ENCODE assay signal across 8 cellular contexts in the genomic region with DNA sequence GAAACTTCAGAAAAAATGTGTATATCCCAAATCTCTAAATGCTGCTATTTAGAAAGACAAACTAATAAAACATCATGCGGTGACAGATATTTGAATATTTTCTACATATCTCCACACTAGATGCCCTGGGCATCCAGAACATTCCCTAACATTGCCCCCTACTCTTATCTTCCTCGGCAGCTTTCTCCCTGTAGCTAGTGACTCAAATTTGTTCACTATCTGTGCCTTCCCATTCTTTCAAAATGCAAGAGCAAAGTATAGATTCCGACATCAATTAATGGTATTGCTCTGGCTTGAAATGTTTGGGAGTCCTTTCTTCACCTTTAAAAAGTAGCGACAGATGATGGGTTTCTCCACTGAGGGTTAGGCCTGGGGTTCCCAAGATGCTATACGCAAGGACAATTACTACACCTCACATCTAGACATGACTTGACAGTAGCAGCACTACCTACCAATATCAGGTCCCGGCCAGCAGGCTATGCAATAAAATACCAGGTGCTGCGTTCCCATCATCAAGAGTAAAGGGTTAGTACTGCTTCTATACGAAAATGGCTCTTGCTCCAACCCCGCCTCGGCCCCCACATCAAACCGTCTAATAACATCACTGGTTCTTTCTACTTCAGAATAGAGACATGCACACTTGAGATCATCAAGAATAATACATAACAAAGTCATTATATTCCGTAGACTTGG. TPM values are rescaled to one million over a fixed set of nuclear protein-coding genes. Genes with fewer than 3 reads are reported as not detected.
DNase-seq lines count a peak whose midpoint lies in the region; ATAC-seq and TF ChIP-seq lines count a peak whose summit lies in the region.

No MANE protein-coding gene starts in this region.

- peak overlapping the region; percentile 95 for H3K4me3 Mint-ChIP-seq in HFFc6
- H3K4me3 Mint-ChIP-seq in stimulated activated memory B cell treated with anti-CD40 and anti-IgM and Interleukin-4, amounts not matched to agents 10 μg/mL and 1 μg/mL and 100 μg/mL, for 72 hours: peak overlapping the region; percentile 94

- intact Hi-C loops in Panc1 (cut with micrococcal nuclease; ENCODE audit: unreplicated experiment): no loop called here
- intact Hi-C loops in breast epithelium (cut with DNase I; ENCODE audit: low total_unique reads): loop anchor here (5.0 kb wide), 1 partner anchor 233 kb away; no protein-coding TSS in a partner anchor

- no peak for TF ChIP-seq POLR2A in breast epithelium (IDR thresholded peaks at IDR 0.05)

- H3K36me3 ChIP-seq in Panc1 (ENCODE audit: control insufficient read depth, insufficient read depth, low read length): no peaks in the 10 kb centered on the region; the same call in 1 of the 2 replicates
- no peaks in the 10 kb centered on the region for H3K36me3 ChIP-seq in breast epithelium

- no peak for TF ChIP-seq CTCF in GM10248 (IDR thresholded peaks at IDR 0.05; ENCODE audit: control extremely low read depth, extremely low read depth, low read depth, missing control alignments)
- TF ChIP-seq CTCF in HFFc6 (IDR thresholded peaks at IDR 0.05): no peak
- no peak for TF ChIP-seq CTCF in Panc1 (IDR thresholded peaks at IDR 0.05)
- TF ChIP-seq CTCF in breast epithelium (IDR thresholded peaks at IDR 0.05): no peak

- peaks cover 48% of the 10 kb centered on the region for H3K4me1 Mint-ChIP-seq in HFFc6 (ENCODE audit: low read depth)
- H3K4me1 Mint-ChIP-seq in stimulated activated memory B cell treated with anti-CD40 and anti-IgM and Interleukin-4, amounts not matched to agents 10 μg/mL and 1 μg/mL and 100 μg/mL, for 72 hours: peaks cover 54% of the 10 kb centered on the region

- no peaks in the 10 kb centered on the region for H3K9me3 Mint-ChIP-seq in HFFc6
- no peaks in the 10 kb centered on the region for H3K9me3 Mint-ChIP-seq in stimulated activated memory B cell treated with anti-CD40 and anti-IgM and Interleukin-4, amounts not matched to agents 10 μg/mL and 1 μg/mL and 100 μg/mL, for 72 hours

- H3K27ac ChIP-seq in Panc1 (ENCODE audit: low read length) (peak overlapping the region; percentile 95), breast epithelium (peak overlapping the region; percentile 90 to 93)

- H3K27ac Mint-ChIP-seq in HFFc6: peak overlapping the region; percentile 98
- peak overlapping the region; percentile 94 for H3K27ac Mint-ChIP-seq in stimulated activated memory B cell treated with anti-CD40 and anti-IgM and Interleukin-4, amounts not matched to agents 10 μg/mL and 1 μg/mL and 100 μg/mL, for 72 hours

- no peaks in the 10 kb centered on the region for H3K9me3 ChIP-seq in Panc1 (ENCODE audit: control insufficient read depth, insufficient read depth, low read depth, low read length)
- H3K9me3 ChIP-seq in breast epithelium: no peaks in the 10 kb centered on the region

- H3K4me1 ChIP-seq in Panc1 (ENCODE audit: control insufficient read depth, insufficient read depth, low read length) (peaks cover 13% of the 10 kb centered on the region), breast epithelium (peaks cover 0 to 5% of the 10 kb centered on the region in 2 donors)

- CTCF ChIA-PET in GM10248 (lab: Yijun Ruan, JAX): interaction anchor here (1.1 to 4.5 kb wide), 3 partner anchors 13 to 180 kb away, joined by 3 to 18 read pairs (median 3); no protein-coding TSS in a partner anchor
- CTCF ChIA-PET in Panc1 (lab: Charles Lee): no interaction called here

- H3K27me3 Mint-ChIP-seq in HFFc6 (ENCODE audit: insufficient read depth): peaks cover 2% of the 10 kb centered on the region; the same call in 1 of the 2 replicates
- H3K27me3 Mint-ChIP-seq in stimulated activated memory B cell treated with anti-CD40 and anti-IgM and Interleukin-4, amounts not matched to agents 10 μg/mL and 1 μg/mL and 100 μg/mL, for 72 hours: no peaks in the 10 kb centered on the region

- POLR2A ChIA-PET in GM10248 (lab: Yijun Ruan, JAX) (interaction anchor here (1.4 kb wide), 1 partner anchor 17 kb away, joined by 5 read pairs; no protein-coding TSS in a partner anchor), Panc1 (lab: Charles Lee) (no interaction called here)

- H3K36me3 Mint-ChIP-seq in HFFc6 (ENCODE audit: low read depth): peaks cover 26% of the 10 kb centered on the region
- H3K36me3 Mint-ChIP-seq in stimulated activated memory B cell treated with anti-CD40 and anti-IgM and Interleukin-4, amounts not matched to agents 10 μg/mL and 1 μg/mL and 100 μg/mL, for 72 hours: peaks cover 26% of the 10 kb centered on the region

- H3K4me3 ChIP-seq in Panc1 (ENCODE audit: low read depth in 2 of 2, low read length in 2 of 2) (peak overlapping the region; percentile 85 to 88), breast epithelium (peak overlapping the region; percentile 62 to 84 (median 79))

- BruUV-seq in Panc1 (replicated peaks; lab: Mats Ljungman, UMichigan): TSS peak; percentile 87

- DNase-seq in GM10248 (ENCODE audit: extremely low spot score): peak; percentile 19
- no peak for DNase-seq in HFFc6
- no peak for DNase-seq in Panc1 (ENCODE audit: low read depth, low spot score)
- DNase-seq in breast epithelium (ENCODE audit: low spot score in 2 of 2): no peak
- peak; percentile 20 for DNase-seq in kidney tubule cell (ENCODE audit: low spot score)
- DNase-seq in putamen (ENCODE audit: low spot score): no peak
- DNase-seq in NCI-H82 treated with DMSO at 0.1 percent for 48 hours (lab: John Stamatoyannopoulos, UW; ENCODE audit: unreplicated experiment): no peak

- H3K27me3 ChIP-seq in Panc1 (ENCODE audit: control insufficient read depth, insufficient read depth, low read length) (no peaks in the 10 kb centered on the region), breast epithelium (no peaks in the 10 kb centered on the region)

- in situ Hi-C loops in Panc1 (cut with HindIII; ENCODE audit: low pct_unique_long_range_greater_than_20kb, low sequenced_read_pairs): no loop called here

- ATAC-seq in Panc1: peak; percentile 57
- peak; percentile 52 for ATAC-seq in stimulated activated memory B cell treated with anti-CD40 and anti-IgM and Interleukin-4, amounts not matched to agents 10 μg/mL and 1 μg/mL and 100 μg/mL, for 72 hours

RNA-seq across cellular contexts. Expression of gene UBR1, which starts 0.6 kb away (rescaled TPM):
- total RNA-seq in HFFc6 (2021; fragmentation: NEBNext Ultra II Directional; extraction: Animal tissue kit (Norgen Biotek cat#: 25700)): 10 to 100 TPM; 24.6 to 30.1 (median 26.8) TPM
- 23.2 TPM for total RNA-seq in Panc1 (2021; ENCODE audit: unreplicated experiment)
- polyA plus RNA-seq in Panc1 (2012; ENCODE audit: insufficient read length): 11.3 TPM
- 10 to 100 TPM; 33.0 to 52.5 (median 48.5) TPM for total RNA-seq in breast epithelium

RNA-seq across cellular contexts. Expression of gene TMEM62, which starts 28.2 kb away (rescaled TPM):
- total RNA-seq in HFFc6 (2021; fragmentation: NEBNext Ultra II Directional; extraction: Animal tissue kit (Norgen Biotek cat#: 25700)): 10 to 100 TPM in 4 of 6 experiments, 1 to 10 TPM in 2; 8.2 to 12.1 (median 11.2) TPM
- total RNA-seq in Panc1 (2021; ENCODE audit: unreplicated experiment): 20.4 TPM
- polyA plus RNA-seq in Panc1 (2012; ENCODE audit: insufficient read length): 11.4 TPM
- total RNA-seq in breast epithelium: 10 to 100 TPM; 43.2 to 61.6 (median 59.4) TPM

Comparison
In these comparisons a context has a peak if more than half of its experiments do, and no peak if none do; other contexts are left out.
1. DNase-seq: peak in GM10248 (single experiment) and kidney tubule cell (single experiment); none in HFFc6 (single experiment), Panc1 (single experiment), breast epithelium (0 of 2), putamen (single experiment) and NCI-H82 treated with DMSO at 0.1 percent for 48 hours (single experiment).